12 cellular contexts compared by ENCODE assay signal in genomic region chr12:2288001-2288400, GRCh38.
DNase-seq lines count a peak whose midpoint lies in the region; ATAC-seq, FAIRE-seq and TF ChIP-seq lines count a peak whose summit lies in the region.
"Had no signal": no experiment of that assay in that cellular context is flagged by ENCODE, and none has a peak within 500 bp of the region (broad histone marks: within the 10 kb centered on the region; RNA-seq: fewer than 3 reads in every experiment).

No MANE protein-coding gene starts in this region.

- H3F3A ChIP-seq in GM23248 (ENCODE audit: insufficient read depth): peaks cover 55% of the 10 kb centered on the region

- no peak for TF ChIP-seq RAD21 in HepG2 (CRISPR knock-in tag; IDR thresholded peaks at IDR 0.05)

- no peak for FAIRE-seq in HepG2 (lab: Jason Lieb, UNC)
- FAIRE-seq: D721Med had no signal

- no peaks in the 10 kb centered on the region for H3K9me2 ChIP-seq in GM23248 (ENCODE audit: insufficient read depth)

- peak overlapping the region; percentile 94 for H3K27ac ChIP-seq in GM23248
- H3K27ac ChIP-seq in psoas muscle: peak overlapping the region; percentile 4
- H3K27ac ChIP-seq in HepG2 (ENCODE audit: extremely low read length, insufficient read depth, low read length): no peak overlapping the region
- peak overlapping the region in 2 of 4 donors; percentile 35 to 46 for H3K27ac ChIP-seq in gastrocnemius medialis
- H3K27ac ChIP-seq in dorsolateral prefrontal cortex: peak overlapping the region in 4 of 59 donors; percentile 5 to 77 (median 10)

- ATAC-seq in psoas muscle: no peak
- ATAC-seq in HepG2: no peak
- ATAC-seq in gastrocnemius medialis: no peak
- ATAC-seq in HG03442 (IDR thresholded peaks at IDR 0.05; ENCODE audit: unreplicated experiment): no peak

- TF ChIP-seq POLR2A in HepG2 (IDR thresholded peaks at IDR 0.05; ENCODE audit: insufficient read depth in 1 of 2, low read depth in 2 of 2, low read length in 2 of 2) (no peak), gastrocnemius medialis (IDR thresholded peaks at IDR 0.05) (no peak)

- H3K9me3 ChIP-seq in GM23248 (ENCODE audit: low read depth) (no peaks in the 10 kb centered on the region), psoas muscle (no peaks in the 10 kb centered on the region), HepG2 (ENCODE audit: low read length) (no peaks in the 10 kb centered on the region), gastrocnemius medialis (no peaks in the 10 kb centered on the region)
- H3K9me3 ChIP-seq: suprapubic skin had no signal

- H3K4me2 ChIP-seq in GM23248 (ENCODE audit: unreplicated experiment): peak overlapping the region; percentile 57
- H3K4me2 ChIP-seq in HepG2 (ENCODE audit: low read depth, low read length): no peak overlapping the region

- H2AFZ ChIP-seq in GM23248 (no peak overlapping the region), HepG2 (ENCODE audit: low read length) (no peak overlapping the region)

- H3K36me3 ChIP-seq in GM23248 (ENCODE audit: low read depth) (no peaks in the 10 kb centered on the region), psoas muscle (ENCODE audit: insufficient read depth in 1 of 2, low read depth in 1 of 2) (no peaks in the 10 kb centered on the region), HepG2 (replicated peaks in 1 of 2; ENCODE audit: control insufficient read depth in 1 of 2, insufficient read depth in 2 of 2, low read length in 2 of 2) (no peaks in the 10 kb centered on the region), gastrocnemius medialis (no peaks in the 10 kb centered on the region)
- H3K36me3 ChIP-seq: suprapubic skin had no signal

- no TSS peak for BruUV-seq in HepG2 (replicated peaks; lab: Mats Ljungman, UMichigan)

- H3K9ac ChIP-seq in GM23248 (peak overlapping the region; percentile 52; the same call in 1 of the 2 replicates), HepG2 (ENCODE audit: insufficient read depth, low read depth, low read length) (no peak overlapping the region)

- H3K4me3 ChIP-seq in GM23248: no peak overlapping the region
- H3K4me3 ChIP-seq in fibroblast of the aortic adventitia (ENCODE audit: low read depth, low read length): no peak overlapping the region
- H3K4me3 ChIP-seq in psoas muscle: no peak overlapping the region
- H3K4me3 ChIP-seq in HepG2 (replicated peaks in 1 of 3; ENCODE audit: insufficient read depth in 1 of 3, low read depth in 2 of 3, low read length in 3 of 3): no peak overlapping the region
- no peak overlapping the region for H3K4me3 ChIP-seq in gastrocnemius medialis
- no peak overlapping the region for H3K4me3 ChIP-seq in dorsolateral prefrontal cortex
- H3K4me3 ChIP-seq: suprapubic skin had no signal

- H3K27me3 ChIP-seq in GM23248 (replicated peaks; ENCODE audit: insufficient read depth): no peaks in the 10 kb centered on the region
- peaks cover 0 to 11% (median 0%) of the 10 kb centered on the region in 3 donors for H3K27me3 ChIP-seq in psoas muscle (ENCODE audit: insufficient read depth in 3 of 3, low read length in 2 of 3)
- peaks cover 7 to 60% of the 10 kb centered on the region in 2 experiments for H3K27me3 ChIP-seq in HepG2 (ENCODE audit: control insufficient read depth in 1 of 2, insufficient read depth in 2 of 2, low read length in 2 of 2)
- peaks cover 0 to 2% (median 0%) of the 10 kb centered on the region in 3 donors for H3K27me3 ChIP-seq in gastrocnemius medialis
- H3K27me3 ChIP-seq in dorsolateral prefrontal cortex: no peaks in the 10 kb centered on the region

- WGBS in GM23248 (ENCODE audit: low coverage in 1 of 2, low lambda C conversion rate in 2 of 2, missing lambda C conversion rate in 2 of 2), 2 experiments: 46 to 47% methylated on average over 2 of the region's 2 CpGs
- WGBS in psoas muscle, 3 donors: 71 to 80% (median 74%) methylated on average over 2 of the region's 2 CpGs
- WGBS in HepG2 (ENCODE audit: low lambda C conversion rate): 33% methylated on average over 2 of the region's 2 CpGs

- CTCF ChIA-PET in HepG2 (lab: Yijun Ruan, JAX; ENCODE audit: low intra/inter-chr PET ratio, low total read pairs): no interaction called here

- no peak for TF ChIP-seq CTCF in fibroblast of the aortic adventitia (IDR thresholded peaks at IDR 0.05; ENCODE audit: insufficient read depth, low read length)
- no peak for TF ChIP-seq CTCF in psoas muscle (IDR thresholded peaks at IDR 0.05)
- no peak for TF ChIP-seq CTCF in HepG2 (CRISPR knock-in tag; IDR thresholded peaks at IDR 0.05)
- no peak for TF ChIP-seq CTCF in gastrocnemius medialis (IDR thresholded peaks at IDR 0.05 in 4 of 5, conservative IDR thresholded peaks at IDR 0.05 in 1 of 5)
- TF ChIP-seq CTCF in dorsolateral prefrontal cortex (IDR thresholded peaks at IDR 0.05 in 54 of 56, conservative IDR thresholded peaks at IDR 0.05 in 2 of 56; ENCODE audit: low read depth in 1 of 56, partially characterized antibody in 56 of 56): no peak

- TF ChIP-seq EP300 in HepG2 (IDR thresholded peaks at IDR 0.05; ENCODE audit: low read depth in 2 of 2, low read length in 2 of 2) (no peak), HepG2 (CRISPR knock-in tag; IDR thresholded peaks at IDR 0.05; ENCODE audit: borderline replicate concordance) (no peak)

- H3K4me1 ChIP-seq in GM23248 (ENCODE audit: insufficient read depth): peaks cover 63% of the 10 kb centered on the region
- H3K4me1 ChIP-seq in psoas muscle: no peaks in the 10 kb centered on the region
- no peaks in the 10 kb centered on the region for H3K4me1 ChIP-seq in HepG2 (ENCODE audit: insufficient read depth, low read length)
- H3K4me1 ChIP-seq in gastrocnemius medialis: peaks cover 12 to 19% of the 10 kb centered on the region in 2 donors

- in situ Hi-C loops in GM23248 (cut with MboI): loop anchor here (10.0 kb wide), 1 partner anchor 233 kb away; the partner anchor contains the start of gene CACNA1C
- in situ Hi-C loops in HepG2 (cut with HindIII; ENCODE audit: extremely low pct_ligation_motif_present, low pct_unique_long_range_greater_than_20kb): no loop called here
- in situ Hi-C loops in gastrocnemius medialis (cut with MboI; ENCODE audit: low sequenced_read_pairs in 4 of 4): loop anchor here in 2 of 4 donors (10.0 to 25.0 kb wide), 2 partner anchors 233 to 476 kb away; partner anchors contain the start of genes CACNA1C (in 1 of the 2) and LRTM2 (in 1 of the 2)

- POLR2A ChIA-PET in HepG2 (lab: Yijun Ruan, JAX): no interaction called here

- peaks cover 45% of the 10 kb centered on the region for H3K79me2 ChIP-seq in GM23248 (ENCODE audit: insufficient read depth)
- no peaks in the 10 kb centered on the region for H3K79me2 ChIP-seq in HepG2 (ENCODE audit: insufficient read depth, low read length)

- H4K20me1 ChIP-seq in GM23248 (ENCODE audit: insufficient read depth) (no peaks in the 10 kb centered on the region), HepG2 (ENCODE audit: insufficient read depth, low read length) (no peaks in the 10 kb centered on the region)

- DNase-seq in GM23248: peak; percentile 79
- peak; percentile 41 for DNase-seq in NOMO-1 treated with DMSO at 0.1 percent for 48 hours (lab: John Stamatoyannopoulos, UW; ENCODE audit: unreplicated experiment)
- DNase-seq in fibroblast of the aortic adventitia (ENCODE audit: low read depth): peak; percentile 56
- no peak for DNase-seq in psoas muscle
- DNase-seq in HepG2 (ENCODE audit: low spot score): no peak
- no peak for DNase-seq in gastrocnemius medialis
- no peak for DNase-seq in dorsolateral prefrontal cortex
- DNase-seq: NCI-H82; stimulated activated CD4-positive, alpha-beta T cell treated with anti-CD3 and anti-CD28 coated beads, Interleukin-4, amount 100 ng/mL, for 1 hour had no signal

- intact Hi-C loops in psoas muscle (cut with DNase I): loop anchor here (5.0 to 10.0 kb wide), 2 partner anchors 231 to 233 kb away; partner anchors contain the start of gene CACNA1C (in 1 of the 2)
- intact Hi-C loops in HepG2 (cut with micrococcal nuclease; ENCODE audit: unreplicated experiment): no loop called here
- intact Hi-C loops in gastrocnemius medialis (cut with DNase I; ENCODE audit: low total_unique reads): no loop called here
- intact Hi-C loops in dorsolateral prefrontal cortex (cut with DNase I): loop anchor here (5.0 to 10.0 kb wide), 3 partner anchors 231 to 493 kb away; no protein-coding TSS in a partner anchor

TF ChIP-seq in HepG2, 621 proteins besides CTCF, POLR2A, EP300 and RAD21 (continues in another document):
- TF ChIP-seq XRCC5 (optimal IDR thresholded peaks at IDR 0.05; ENCODE audit: low read length) (no peak), TP53 (CRISPR knock-in tag; conservative IDR thresholded peaks at IDR 0.05) (no peak), XBP1 (CRISPR knock-in tag; IDR thresholded peaks at IDR 0.05) (no peak), ZFP62 (CRISPR knock-in tag; IDR thresholded peaks at IDR 0.05) (no peak), POGZ (CRISPR knock-in tag; IDR thresholded peaks at IDR 0.05) (no peak), TBL1XR1 (IDR thresholded peaks at IDR 0.05; ENCODE audit: borderline replicate concordance, low read length, partially characterized antibody) (no peak), ZBTB26 (CRISPR knock-in tag; IDR thresholded peaks at IDR 0.05; ENCODE audit: borderline replicate concordance) (no peak), RFXAP (CRISPR knock-in tag; IDR thresholded peaks at IDR 0.05; ENCODE audit: borderline replicate concordance) (no peak), TFAP4 (IDR thresholded peaks at IDR 0.05; ENCODE audit: borderline replicate concordance, low read depth) (no peak)

Comparison
In these comparisons a context has a peak if more than half of its experiments do, and no peak if none do; other contexts are left out.
1. DNase-seq: peak in GM23248 (single experiment), NOMO-1 treated with DMSO at 0.1 percent for 48 hours (single experiment) and fibroblast of the aortic adventitia (single experiment); none in psoas muscle (0 of 2), HepG2 (single experiment), gastrocnemius medialis (0 of 2) and dorsolateral prefrontal cortex (0 of 10).
2. intact Hi-C loops: an anchor here in psoas muscle (5.0 to 10.0 kb wide) and dorsolateral prefrontal cortex (5.0 to 10.0 kb wide); none called in HepG2 and gastrocnemius medialis.